1 cellular context compared by ENCODE assay signal in the genomic region with DNA sequence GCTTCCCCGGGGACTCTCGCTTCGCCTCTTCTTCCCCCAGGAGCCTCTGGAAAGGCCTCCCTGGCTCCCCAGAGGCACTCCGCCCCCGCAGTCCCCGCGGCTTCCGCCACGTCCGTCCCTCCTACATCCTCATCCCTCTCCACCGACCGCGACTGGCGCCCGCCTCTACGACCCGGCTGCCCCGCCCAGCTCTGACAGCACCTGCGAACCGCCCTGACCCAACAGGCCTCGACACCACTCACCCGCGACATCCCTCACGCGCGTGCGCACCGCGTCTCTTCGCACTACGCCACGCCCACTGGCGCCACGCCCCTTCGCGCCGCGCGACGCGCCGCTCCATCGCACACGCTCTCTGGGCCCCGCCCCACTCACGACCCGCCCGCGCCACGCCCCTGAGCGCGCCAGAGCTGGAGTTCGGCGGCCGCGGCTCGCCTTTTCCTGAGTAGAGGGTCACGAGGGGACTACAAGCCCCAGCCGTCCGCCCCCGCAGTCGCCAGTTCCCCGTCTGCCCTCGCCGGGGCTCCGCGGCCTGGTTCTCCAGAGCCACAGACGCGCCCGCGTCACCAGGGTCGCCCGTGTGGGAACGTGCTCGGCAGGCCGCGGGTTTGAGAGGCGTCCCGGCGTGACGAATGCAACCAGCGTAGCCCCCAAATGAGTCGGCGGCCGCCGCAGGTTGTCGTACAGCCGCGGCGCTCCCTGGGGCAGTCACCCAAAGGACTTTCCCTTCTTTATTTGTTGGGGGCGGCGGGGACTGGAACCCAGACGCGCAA.
TF ChIP-seq lines count a peak whose summit lies in the region.

No MANE protein-coding gene starts in this region.

TF ChIP-seq in HepG2, 621 proteins besides CTCF, POLR2A, EP300 and RAD21 (continued from another document and continues in another):
- TF ChIP-seq, protein P1, sequence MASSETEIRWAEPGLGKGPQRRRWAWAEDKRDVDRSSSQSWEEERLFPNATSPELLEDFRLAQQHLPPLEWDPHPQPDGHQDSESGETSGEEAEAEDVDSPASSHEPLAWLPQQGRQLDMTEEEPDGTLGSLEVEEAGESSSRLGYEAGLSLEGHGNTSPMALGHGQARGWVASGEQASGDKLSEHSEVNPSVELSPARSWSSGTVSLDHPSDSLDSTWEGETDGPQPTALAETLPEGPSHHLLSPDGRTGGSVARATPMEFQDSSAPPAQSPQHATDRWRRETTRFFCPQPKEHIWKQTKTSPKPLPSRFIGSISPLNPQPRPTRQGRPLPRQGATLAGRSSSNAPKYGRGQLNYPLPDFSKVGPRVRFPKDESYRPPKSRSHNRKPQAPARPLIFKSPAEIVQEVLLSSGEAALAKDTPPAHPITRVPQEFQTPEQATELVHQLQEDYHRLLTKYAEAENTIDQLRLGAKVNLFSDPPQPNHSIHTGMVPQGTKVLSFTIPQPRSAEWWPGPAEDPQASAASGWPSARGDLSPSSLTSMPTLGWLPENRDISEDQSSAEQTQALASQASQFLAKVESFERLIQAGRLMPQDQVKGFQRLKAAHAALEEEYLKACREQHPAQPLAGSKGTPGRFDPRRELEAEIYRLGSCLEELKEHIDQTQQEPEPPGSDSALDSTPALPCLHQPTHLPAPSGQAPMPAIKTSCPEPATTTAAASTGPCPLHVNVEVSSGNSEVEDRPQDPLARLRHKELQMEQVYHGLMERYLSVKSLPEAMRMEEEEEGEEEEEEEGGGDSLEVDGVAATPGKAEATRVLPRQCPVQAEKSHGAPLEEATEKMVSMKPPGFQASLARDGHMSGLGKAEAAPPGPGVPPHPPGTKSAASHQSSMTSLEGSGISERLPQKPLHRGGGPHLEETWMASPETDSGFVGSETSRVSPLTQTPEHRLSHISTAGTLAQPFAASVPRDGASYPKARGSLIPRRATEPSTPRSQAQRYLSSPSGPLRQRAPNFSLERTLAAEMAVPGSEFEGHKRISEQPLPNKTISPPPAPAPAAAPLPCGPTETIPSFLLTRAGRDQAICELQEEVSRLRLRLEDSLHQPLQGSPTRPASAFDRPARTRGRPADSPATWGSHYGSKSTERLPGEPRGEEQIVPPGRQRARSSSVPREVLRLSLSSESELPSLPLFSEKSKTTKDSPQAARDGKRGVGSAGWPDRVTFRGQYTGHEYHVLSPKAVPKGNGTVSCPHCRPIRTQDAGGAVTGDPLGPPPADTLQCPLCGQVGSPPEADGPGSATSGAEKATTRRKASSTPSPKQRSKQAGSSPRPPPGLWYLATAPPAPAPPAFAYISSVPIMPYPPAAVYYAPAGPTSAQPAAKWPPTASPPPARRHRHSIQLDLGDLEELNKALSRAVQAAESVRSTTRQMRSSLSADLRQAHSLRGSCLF (CRISPR knock-in tag; IDR thresholded peaks at IDR 0.05; ENCODE audit: borderline replicate concordance): no peak
- 0 out of 2 replicates have a peak, but pooled peaks have one; percentile 28 for TF ChIP-seq HNRNPUL1 (IDR thresholded peaks at IDR 0.05; ENCODE audit: low read depth, low read length)
- TF ChIP-seq, protein P2, sequence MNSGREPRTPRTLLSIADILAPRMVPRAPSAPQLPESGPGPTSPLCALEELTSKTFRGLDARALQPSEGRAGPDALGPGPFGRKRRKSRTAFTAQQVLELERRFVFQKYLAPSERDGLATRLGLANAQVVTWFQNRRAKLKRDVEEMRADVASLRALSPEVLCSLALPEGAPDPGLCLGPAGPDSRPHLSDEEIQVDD (CRISPR knock-in tag; IDR thresholded peaks at IDR 0.05; ENCODE audit: borderline replicate concordance): peak; percentile 43; the same call in 1 of the 2 replicates
- TF ChIP-seq ZNF672 (CRISPR knock-in tag; IDR thresholded peaks at IDR 0.05): peak; percentile 92; the same call in 1 of the 2 replicates
- TF ChIP-seq JUNB (CRISPR knock-in tag; IDR thresholded peaks at IDR 0.05; ENCODE audit: borderline replicate concordance): peak; percentile 85; the same call in 1 of the 2 replicates
- no peak for TF ChIP-seq FOSL1 (CRISPR knock-in tag; IDR thresholded peaks at IDR 0.05; ENCODE audit: borderline replicate concordance)
- TF ChIP-seq PHF5A (CRISPR knock-in tag; IDR thresholded peaks at IDR 0.05; ENCODE audit: low read depth, unreplicated experiment): peak; percentile 78
- TF ChIP-seq ZNF431 (CRISPR knock-in tag; IDR thresholded peaks at IDR 0.05; ENCODE audit: borderline replicate concordance, low read depth): peak; percentile 87
- TF ChIP-seq, protein P3, sequence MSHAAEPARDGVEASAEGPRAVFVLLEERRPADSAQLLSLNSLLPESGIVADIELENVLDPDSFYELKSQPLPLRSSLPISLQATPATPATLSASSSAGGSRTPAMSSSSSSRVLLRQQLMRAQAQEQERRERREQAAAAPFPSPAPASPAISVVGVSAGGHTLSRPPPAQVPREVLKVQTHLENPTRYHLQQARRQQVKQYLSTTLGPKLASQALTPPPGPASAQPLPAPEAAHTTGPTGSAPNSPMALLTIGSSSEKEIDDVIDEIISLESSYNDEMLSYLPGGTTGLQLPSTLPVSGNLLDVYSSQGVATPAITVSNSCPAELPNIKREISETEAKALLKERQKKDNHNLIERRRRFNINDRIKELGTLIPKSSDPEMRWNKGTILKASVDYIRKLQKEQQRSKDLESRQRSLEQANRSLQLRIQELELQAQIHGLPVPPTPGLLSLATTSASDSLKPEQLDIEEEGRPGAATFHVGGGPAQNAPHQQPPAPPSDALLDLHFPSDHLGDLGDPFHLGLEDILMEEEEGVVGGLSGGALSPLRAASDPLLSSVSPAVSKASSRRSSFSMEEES (CRISPR knock-in tag; IDR thresholded peaks at IDR 0.05): peak; percentile 75; the same call in 1 of the 2 replicates
- TF ChIP-seq ADNP (CRISPR knock-in tag; IDR thresholded peaks at IDR 0.05): no peak
- TF ChIP-seq CAMTA2 (CRISPR knock-in tag; IDR thresholded peaks at IDR 0.05; ENCODE audit: borderline replicate concordance): peak; percentile 93
- peak; percentile 79; the same call in 1 of the 2 replicates for TF ChIP-seq GZF1 (CRISPR knock-in tag; IDR thresholded peaks at IDR 0.05)
- TF ChIP-seq, protein P4, sequence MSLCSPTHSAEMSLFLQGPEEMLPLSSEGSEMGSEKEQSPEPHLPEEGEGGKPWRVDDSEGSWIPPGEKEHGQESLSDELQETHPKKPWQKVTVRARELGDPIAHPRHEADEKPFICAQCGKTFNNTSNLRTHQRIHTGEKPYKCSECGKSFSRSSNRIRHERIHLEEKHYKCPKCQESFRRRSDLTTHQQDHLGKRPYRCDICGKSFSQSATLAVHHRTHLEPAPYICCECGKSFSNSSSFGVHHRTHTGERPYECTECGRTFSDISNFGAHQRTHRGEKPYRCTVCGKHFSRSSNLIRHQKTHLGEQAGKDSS (CRISPR knock-in tag; IDR thresholded peaks at IDR 0.05; ENCODE audit: borderline replicate concordance, low read depth): no peak
- TF ChIP-seq, protein P5, sequence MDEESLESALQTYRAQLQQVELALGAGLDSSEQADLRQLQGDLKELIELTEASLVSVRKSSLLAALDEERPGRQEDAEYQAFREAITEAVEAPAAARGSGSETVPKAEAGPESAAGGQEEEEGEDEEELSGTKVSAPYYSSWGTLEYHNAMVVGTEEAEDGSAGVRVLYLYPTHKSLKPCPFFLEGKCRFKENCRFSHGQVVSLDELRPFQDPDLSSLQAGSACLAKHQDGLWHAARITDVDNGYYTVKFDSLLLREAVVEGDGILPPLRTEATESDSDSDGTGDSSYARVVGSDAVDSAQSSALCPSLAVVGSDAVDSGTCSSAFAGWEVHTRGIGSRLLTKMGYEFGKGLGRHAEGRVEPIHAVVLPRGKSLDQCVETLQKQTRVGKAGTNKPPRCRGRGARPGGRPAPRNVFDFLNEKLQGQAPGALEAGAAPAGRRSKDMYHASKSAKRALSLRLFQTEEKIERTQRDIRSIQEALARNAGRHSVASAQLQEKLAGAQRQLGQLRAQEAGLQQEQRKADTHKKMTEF (CRISPR knock-in tag; IDR thresholded peaks at IDR 0.05): peak; percentile 96
- TF ChIP-seq, protein P6, sequence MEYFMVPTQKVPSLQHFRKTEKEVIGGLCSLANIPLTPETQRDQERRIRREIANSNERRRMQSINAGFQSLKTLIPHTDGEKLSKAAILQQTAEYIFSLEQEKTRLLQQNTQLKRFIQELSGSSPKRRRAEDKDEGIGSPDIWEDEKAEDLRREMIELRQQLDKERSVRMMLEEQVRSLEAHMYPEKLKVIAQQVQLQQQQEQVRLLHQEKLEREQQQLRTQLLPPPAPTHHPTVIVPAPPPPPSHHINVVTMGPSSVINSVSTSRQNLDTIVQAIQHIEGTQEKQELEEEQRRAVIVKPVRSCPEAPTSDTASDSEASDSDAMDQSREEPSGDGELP (IDR thresholded peaks at IDR 0.05; ENCODE audit: borderline replicate concordance, low read depth): no peak
- TF ChIP-seq, protein P7, sequence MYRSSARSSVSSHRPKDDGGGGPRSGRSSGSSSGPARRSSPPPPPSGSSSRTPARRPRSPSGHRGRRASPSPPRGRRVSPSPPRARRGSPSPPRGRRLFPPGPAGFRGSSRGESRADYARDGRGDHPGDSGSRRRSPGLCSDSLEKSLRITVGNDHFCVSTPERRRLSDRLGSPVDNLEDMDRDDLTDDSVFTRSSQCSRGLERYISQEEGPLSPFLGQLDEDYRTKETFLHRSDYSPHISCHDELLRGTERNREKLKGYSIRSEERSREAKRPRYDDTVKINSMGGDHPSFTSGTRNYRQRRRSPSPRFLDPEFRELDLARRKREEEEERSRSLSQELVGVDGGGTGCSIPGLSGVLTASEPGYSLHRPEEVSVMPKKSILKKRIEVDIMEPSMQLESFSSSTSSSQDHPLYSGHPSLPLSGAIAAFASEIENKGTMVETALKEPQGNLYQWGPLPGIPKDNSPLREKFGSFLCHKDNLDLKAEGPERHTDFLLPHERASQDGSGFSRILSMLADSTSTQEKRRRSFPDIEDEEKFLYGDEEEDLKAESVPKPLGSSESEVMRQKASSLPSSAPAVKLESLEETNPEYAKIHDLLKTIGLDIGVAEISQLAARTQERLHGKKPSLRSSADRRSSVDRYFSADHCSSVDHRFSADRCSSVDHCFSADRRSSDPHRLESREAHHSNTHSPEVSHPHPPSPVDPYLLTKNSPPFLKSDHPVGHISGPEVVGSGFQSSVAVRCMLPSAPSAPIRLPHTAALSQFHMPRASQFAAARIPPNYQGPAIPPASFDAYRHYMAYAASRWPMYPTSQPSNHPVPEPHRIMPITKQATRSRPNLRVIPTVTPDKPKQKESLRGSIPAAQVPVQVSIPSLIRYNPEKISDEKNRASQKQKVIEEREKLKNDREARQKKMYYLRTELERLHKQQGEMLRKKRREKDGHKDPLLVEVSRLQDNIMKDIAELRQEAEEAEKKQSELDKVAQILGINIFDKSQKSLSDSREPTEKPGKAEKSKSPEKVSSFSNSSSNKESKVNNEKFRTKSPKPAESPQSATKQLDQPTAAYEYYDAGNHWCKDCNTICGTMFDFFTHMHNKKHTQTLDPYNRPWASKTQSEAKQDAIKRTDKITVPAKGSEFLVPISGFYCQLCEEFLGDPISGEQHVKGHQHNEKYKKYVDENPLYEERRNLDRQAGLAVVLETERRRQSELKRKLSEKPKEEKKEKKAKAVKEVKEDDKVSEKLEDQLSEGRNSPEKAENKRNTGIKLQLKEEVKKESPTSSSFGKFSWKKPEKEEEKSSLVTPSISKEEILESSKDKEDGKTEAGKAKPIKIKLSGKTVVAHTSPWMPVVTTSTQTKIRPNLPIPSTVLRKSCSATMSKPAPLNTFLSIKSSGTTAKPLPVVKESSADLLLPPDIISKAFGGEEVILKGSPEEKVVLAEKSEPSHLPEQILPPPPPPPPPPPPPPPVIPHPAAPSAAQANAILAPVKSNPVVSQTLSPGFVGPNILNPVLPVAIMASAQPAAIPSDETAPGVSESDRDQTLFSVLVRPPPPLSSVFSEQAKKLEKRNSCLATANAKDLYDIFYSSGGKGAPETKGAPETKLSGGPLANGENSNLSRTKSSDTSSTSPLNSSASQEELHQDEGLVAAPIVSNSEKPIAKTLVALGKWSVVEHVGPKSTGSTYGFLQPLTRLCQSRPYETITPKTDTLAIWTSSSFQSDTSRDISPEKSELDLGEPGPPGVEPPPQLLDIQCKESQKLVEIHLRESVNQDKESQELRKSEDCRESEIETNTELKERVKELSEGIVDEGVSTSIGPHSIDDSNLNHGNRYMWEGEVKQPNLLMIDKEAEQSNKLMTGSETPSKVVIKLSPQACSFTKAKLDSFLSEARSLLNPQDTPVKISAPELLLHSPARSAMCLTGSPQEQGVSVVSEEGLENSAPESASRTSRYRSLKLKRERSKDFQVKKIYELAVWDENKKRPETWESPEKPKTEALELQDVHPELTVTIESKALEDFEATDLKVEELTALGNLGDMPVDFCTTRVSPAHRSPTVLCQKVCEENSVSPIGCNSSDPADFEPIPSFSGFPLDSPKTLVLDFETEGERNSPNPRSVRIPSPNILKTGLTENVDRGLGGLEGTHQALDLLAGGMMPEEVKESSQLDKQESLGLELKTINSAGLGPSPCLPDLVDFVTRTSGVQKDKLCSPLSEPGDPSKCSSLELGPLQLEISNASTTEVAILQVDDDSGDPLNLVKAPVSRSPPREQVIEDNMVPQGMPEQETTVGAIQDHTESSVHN (CRISPR knock-in tag; IDR thresholded peaks at IDR 0.05): no peak
- TF ChIP-seq HDAC2 (CRISPR knock-in tag; IDR thresholded peaks at IDR 0.05): peak; percentile 62; the same call in 1 of the 2 replicates
- 0 out of 2 replicates have a peak, but pooled peaks have one; percentile 48 for TF ChIP-seq ZC3H4 (CRISPR knock-in tag; IDR thresholded peaks at IDR 0.05; ENCODE audit: borderline replicate concordance)
- TF ChIP-seq, protein P8, sequence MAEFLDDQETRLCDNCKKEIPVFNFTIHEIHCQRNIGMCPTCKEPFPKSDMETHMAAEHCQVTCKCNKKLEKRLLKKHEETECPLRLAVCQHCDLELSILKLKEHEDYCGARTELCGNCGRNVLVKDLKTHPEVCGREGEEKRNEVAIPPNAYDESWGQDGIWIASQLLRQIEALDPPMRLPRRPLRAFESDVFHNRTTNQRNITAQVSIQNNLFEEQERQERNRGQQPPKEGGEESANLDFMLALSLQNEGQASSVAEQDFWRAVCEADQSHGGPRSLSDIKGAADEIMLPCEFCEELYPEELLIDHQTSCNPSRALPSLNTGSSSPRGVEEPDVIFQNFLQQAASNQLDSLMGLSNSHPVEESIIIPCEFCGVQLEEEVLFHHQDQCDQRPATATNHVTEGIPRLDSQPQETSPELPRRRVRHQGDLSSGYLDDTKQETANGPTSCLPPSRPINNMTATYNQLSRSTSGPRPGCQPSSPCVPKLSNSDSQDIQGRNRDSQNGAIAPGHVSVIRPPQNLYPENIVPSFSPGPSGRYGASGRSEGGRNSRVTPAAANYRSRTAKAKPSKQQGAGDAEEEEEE (CRISPR knock-in tag; IDR thresholded peaks at IDR 0.05; ENCODE audit: borderline replicate concordance): peak; percentile 56; the same call in 1 of the 2 replicates
- TF ChIP-seq TAF1 (CRISPR knock-in tag; IDR thresholded peaks at IDR 0.05): peak; percentile 89
- peak; percentile 73 for TF ChIP-seq MED13 (CRISPR knock-in tag; IDR thresholded peaks at IDR 0.05)
- peak; percentile 90 for TF ChIP-seq SKI (IDR thresholded peaks at IDR 0.05; ENCODE audit: partially characterized antibody)
- TF ChIP-seq SMARCE1 (IDR thresholded peaks at IDR 0.05; ENCODE audit: borderline replicate concordance): no peak
